In genomic region chr21:34133802-34134201, GRCh38 we compare ENCODE assay signal across 1 cellular context.
TF ChIP-seq lines count a peak whose summit lies in the region.

No MANE protein-coding gene starts in this region.

TF ChIP-seq in H1, 55 proteins besides CTCF, POLR2A, EP300 and RAD21:
- TF ChIP-seq SP4 (IDR thresholded peaks at IDR 0.05; ENCODE audit: low read length) (no peak), TAF1 (IDR thresholded peaks at IDR 0.05; ENCODE audit: low read depth, low read length) (no peak), RNF2 (IDR thresholded peaks at IDR 0.05; ENCODE audit: borderline replicate concordance, low read depth, low read length, missing control alignments, poor library complexity, severe bottlenecking) (no peak), GTF2F1 (IDR thresholded peaks at IDR 0.05; ENCODE audit: borderline replicate concordance, low read depth, low read length) (no peak), SRF (IDR thresholded peaks at IDR 0.05; ENCODE audit: low read depth, low read length) (no peak), SP2 (IDR thresholded peaks at IDR 0.05; ENCODE audit: low read length) (no peak), CHD2 (IDR thresholded peaks at IDR 0.05; ENCODE audit: low read length) (no peak), CHD1 (IDR thresholded peaks at IDR 0.05; ENCODE audit: low read depth, low read length) (no peak), KDM1A (IDR thresholded peaks at IDR 0.05; ENCODE audit: borderline replicate concordance, low read length) (no peak), CBX5 (IDR thresholded peaks at IDR 0.05; ENCODE audit: low read depth, low read length) (no peak), TBP (IDR thresholded peaks at IDR 0.05; ENCODE audit: low read depth, low read length) (no peak), SIN3A (conservative IDR thresholded peaks at IDR 0.05 in 1 of 2, IDR thresholded peaks at IDR 0.05 in 1 of 2; ENCODE audit: low read depth in 1 of 2, low read length in 2 of 2) (no peak), HDAC6 (IDR thresholded peaks at IDR 0.05; ENCODE audit: low read depth, low read length) (no peak), RFX5 (IDR thresholded peaks at IDR 0.05; ENCODE audit: borderline replicate concordance, low read depth, low read length) (no peak), MAFK (IDR thresholded peaks at IDR 0.05; ENCODE audit: low read depth, low read length) (no peak), KDM5A (IDR thresholded peaks at IDR 0.05; ENCODE audit: low read length) (no peak), USF2 (IDR thresholded peaks at IDR 0.05; ENCODE audit: low read length) (no peak), SAP30 (IDR thresholded peaks at IDR 0.05; ENCODE audit: insufficient read depth, insufficient replicate concordance, low read length) (no peak)
